ENCODE assay signal across 32 cellular contexts in the genomic region with DNA sequence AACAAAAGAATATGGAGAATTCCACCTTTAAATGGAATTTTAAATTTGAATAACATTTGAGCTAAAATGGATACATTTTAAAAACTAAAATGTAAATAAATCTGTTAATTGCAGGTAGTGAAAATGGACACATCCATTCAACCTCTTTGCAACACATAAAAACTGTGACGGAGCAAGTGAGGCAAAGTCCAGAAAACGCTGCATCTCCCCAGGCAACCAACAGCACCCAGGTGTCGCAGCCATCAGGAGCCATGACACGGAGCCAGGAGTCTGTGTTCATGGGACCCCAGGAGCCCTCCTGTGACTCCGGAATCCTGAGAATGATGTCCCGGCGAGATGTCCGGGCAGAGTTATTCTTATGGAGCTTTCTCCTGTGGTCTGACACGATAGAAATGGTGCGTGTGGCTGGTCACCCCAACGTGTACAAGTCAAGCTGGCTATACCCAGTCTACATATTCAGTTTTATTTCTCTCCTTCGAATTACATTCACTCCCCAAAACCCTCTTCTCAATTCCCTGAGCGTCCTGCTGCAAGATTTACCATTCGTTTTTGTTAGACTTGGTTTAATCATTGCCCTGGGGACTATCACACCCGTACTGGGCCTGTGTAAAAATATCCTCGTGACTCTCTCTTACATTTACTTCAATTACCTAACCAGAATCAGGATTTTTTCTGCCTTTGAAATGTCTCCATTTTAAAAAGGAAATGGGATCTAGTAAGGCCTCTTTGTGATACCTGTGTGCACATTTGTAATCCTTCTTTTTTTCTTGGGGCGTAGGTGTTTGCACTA. TPM values are rescaled to one million over a fixed set of nuclear protein-coding genes. Genes with fewer than 3 reads are reported as not detected.
"Had no signal": no experiment of that assay in that cellular context is flagged by ENCODE, and none has a peak within 500 bp of the region (broad histone marks: within the 10 kb centered on the region; RNA-seq: fewer than 3 reads in every experiment).

No MANE protein-coding gene starts in this region.

- ATAC-seq: activated CD8-positive, alpha-beta T cell treated with anti-CD3 and anti-CD28 coated beads for 36 hours; activated T-cell treated with anti-CD3 and anti-CD28 coated beads, Interleukin-2, amount 50 U/mL, for 72 hours; activated T-helper 17 cell treated with anti-CD3 and anti-CD28 coated beads, Interleukin-2, amount 50 U/mL, for 72 hours; PC-3 had no signal

- H3K9me2 ChIP-seq: SK-N-SH had no signal

- H3K27me3 Mint-ChIP-seq: activated CD4-positive, alpha-beta T cell treated with anti-CD3 and anti-CD28 coated beads, Interleukin-2, amount 10 ng/mL, durations not matched to agents 24 days and 14 days; activated CD8-positive, alpha-beta T cell treated with anti-CD3 and anti-CD28 coated beads for 36 hours; activated naive CD4-positive, alpha-beta T cell treated with anti-CD3 and anti-CD28 coated beads, Interleukin-2, amount 50 U/mL, for 24 hours; activated naive CD8-positive, alpha-beta T cell treated with anti-CD3 and anti-CD28 coated beads, Interleukin-2, amount 10 ng/mL, durations not matched to agents 7 days and 5 days; activated T-helper 17 cell treated with anti-CD3 and anti-CD28 coated beads, Interleukin-2, amount 50 U/mL, for 72 hours had no signal

- H3K4me3 Mint-ChIP-seq: activated CD4-positive, alpha-beta T cell treated with anti-CD3 and anti-CD28 coated beads, Interleukin-2, amount 10 ng/mL, durations not matched to agents 24 days and 14 days; activated CD8-positive, alpha-beta T cell treated with anti-CD3 and anti-CD28 coated beads for 36 hours; activated naive CD4-positive, alpha-beta T cell treated with anti-CD3 and anti-CD28 coated beads, Interleukin-2, amount 50 U/mL, for 24 hours; activated naive CD8-positive, alpha-beta T cell treated with anti-CD3 and anti-CD28 coated beads, Interleukin-2, amount 10 ng/mL, durations not matched to agents 7 days and 5 days; activated T-cell treated with anti-CD3 and anti-CD28 coated beads, Interleukin-2, amount 50 U/mL, for 72 hours; activated T-helper 17 cell treated with anti-CD3 and anti-CD28 coated beads, Interleukin-2, amount 50 U/mL, for 72 hours; T-helper 1 cell treated with Interleukin-12 subunit alpha and Interleukin-12 subunit beta and Interleukin-4 antibody, amounts not matched to agents 30 μg/mL and 1 μg/mL, for 36 hours; T-helper 2 cell treated with Interferon-gamma antibody and Interleukin-4, amounts not matched to agents 5 μg/mL and 100 μg/mL, for 36 hours had no signal

- H3K27ac Mint-ChIP-seq: activated CD4-positive, alpha-beta T cell treated with anti-CD3 and anti-CD28 coated beads, Interleukin-2, amount 10 ng/mL, durations not matched to agents 24 days and 14 days; activated CD8-positive, alpha-beta T cell treated with anti-CD3 and anti-CD28 coated beads for 36 hours; activated naive CD4-positive, alpha-beta T cell treated with anti-CD3 and anti-CD28 coated beads, Interleukin-2, amount 50 U/mL, for 24 hours; activated naive CD8-positive, alpha-beta T cell treated with anti-CD3 and anti-CD28 coated beads, Interleukin-2, amount 10 ng/mL, durations not matched to agents 7 days and 5 days; activated T-cell treated with anti-CD3 and anti-CD28 coated beads, Interleukin-2, amount 50 U/mL, for 72 hours; activated T-helper 17 cell treated with anti-CD3 and anti-CD28 coated beads, Interleukin-2, amount 50 U/mL, for 72 hours; T-helper 1 cell treated with Interleukin-12 subunit alpha and Interleukin-12 subunit beta and Interleukin-4 antibody, amounts not matched to agents 30 μg/mL and 1 μg/mL, for 36 hours; T-helper 2 cell treated with Interferon-gamma antibody and Interleukin-4, amounts not matched to agents 5 μg/mL and 100 μg/mL, for 36 hours had no signal

- H3K36me3 ChIP-seq: ascending aorta, cardiac muscle cell, MG63, Peyer's patch, SJSA1 had no signal

- H3K36me3 Mint-ChIP-seq: activated naive CD4-positive, alpha-beta T cell treated with anti-CD3 and anti-CD28 coated beads, Interleukin-2, amount 50 U/mL, for 24 hours; activated naive CD8-positive, alpha-beta T cell treated with anti-CD3 and anti-CD28 coated beads, Interleukin-2, amount 10 ng/mL, durations not matched to agents 7 days and 5 days had no signal

- H3K27me3 ChIP-seq: ascending aorta, cardiac muscle cell, MG63, Peyer's patch, SJSA1 had no signal

- H3K4me1 ChIP-seq: ascending aorta had no signal

- H3K9me3 ChIP-seq: ascending aorta, MG63, Peyer's patch, SJSA1, SK-N-SH had no signal

- H3K9ac ChIP-seq: SK-N-SH had no signal

- DNase-seq: activated CD4-positive, alpha-beta T cell treated with anti-CD3 and anti-CD28 coated beads, Interleukin-2, amount 10 ng/mL, durations not matched to agents 24 days and 14 days; activated CD4-positive, alpha-beta T cell treated with anti-CD3 and anti-CD28 coated beads, Interleukin-2, amount 50 U/mL, for 4 hours; activated CD8-positive, alpha-beta T cell treated with anti-CD3 and anti-CD28 coated beads for 36 hours; activated effector memory CD4-positive, alpha-beta T cell treated with anti-CD3 and anti-CD28 coated beads, Interleukin-2, amount 50 U/mL, for 16 hours; activated naive CD4-positive, alpha-beta T cell treated with Interleukin-2 at 50 U/mL for 16 hours; activated naive CD8-positive, alpha-beta T cell treated with anti-CD3 and anti-CD28 coated beads, Interleukin-2, amount 10 ng/mL, durations not matched to agents 7 days and 5 days; activated T-cell treated with anti-CD3 and anti-CD28 coated beads, Interleukin-2, amount 50 U/mL, for 1 hour; activated T-cell treated with anti-CD3 and anti-CD28 coated beads, Interleukin-2, amount 50 U/mL, for 72 hours; amygdala; Kasumi-1; KG1; MG63; NCI-H1048; NCI-H1436 treated with DMSO at 0.1 percent for 48 hours; NCI-H1694 treated with DMSO at 0.1 percent for 48 hours; NCI-H2029; NCI-H345; NCI-H524 treated with DMSO at 0.1 percent for 48 hours; NCI-H748 treated with DMSO at 0.1 percent for 48 hours; NK-92 treated with Interleukin-12 subunit alpha and Interleukin-12 subunit beta, amount 100 ng/mL, for 24 hours; PC-3; Peyer's patch; RPMI8226; SHP77 treated with DMSO at 0.1 percent for 48 hours; SK-N-SH had no signal

- H3K4me2 ChIP-seq: SK-N-SH had no signal

- H3K4me1 Mint-ChIP-seq: activated CD4-positive, alpha-beta T cell treated with anti-CD3 and anti-CD28 coated beads, Interleukin-2, amount 10 ng/mL, durations not matched to agents 24 days and 14 days; activated T-helper 17 cell treated with anti-CD3 and anti-CD28 coated beads, Interleukin-2, amount 50 U/mL, for 72 hours had no signal

- H3K27ac ChIP-seq: ascending aorta, cardiac muscle cell, SJSA1 had no signal

- H3K9me3 Mint-ChIP-seq: activated CD4-positive, alpha-beta T cell treated with anti-CD3 and anti-CD28 coated beads, Interleukin-2, amount 10 ng/mL, durations not matched to agents 24 days and 14 days; activated CD8-positive, alpha-beta T cell treated with anti-CD3 and anti-CD28 coated beads for 36 hours; activated naive CD4-positive, alpha-beta T cell treated with anti-CD3 and anti-CD28 coated beads, Interleukin-2, amount 50 U/mL, for 24 hours; activated naive CD8-positive, alpha-beta T cell treated with anti-CD3 and anti-CD28 coated beads, Interleukin-2, amount 10 ng/mL, durations not matched to agents 7 days and 5 days; activated T-cell treated with anti-CD3 and anti-CD28 coated beads, Interleukin-2, amount 50 U/mL, for 72 hours; activated T-helper 17 cell treated with anti-CD3 and anti-CD28 coated beads, Interleukin-2, amount 50 U/mL, for 72 hours; T-helper 1 cell treated with Interleukin-12 subunit alpha and Interleukin-12 subunit beta and Interleukin-4 antibody, amounts not matched to agents 30 μg/mL and 1 μg/mL, for 36 hours; T-helper 2 cell treated with Interferon-gamma antibody and Interleukin-4, amounts not matched to agents 5 μg/mL and 100 μg/mL, for 36 hours had no signal

- H3K4me3 ChIP-seq: ascending aorta, cardiac muscle cell, MG63, Peyer's patch, SJSA1 had no signal

RNA-seq across cellular contexts. Expression of a gene that starts 13.1 kb away (rescaled TPM):
- total RNA-seq: activated CD4-positive, alpha-beta T cell treated with anti-CD3 and anti-CD28 coated beads, Interleukin-2, amount 10 ng/mL, durations not matched to agents 24 days and 14 days; activated CD8-positive, alpha-beta T cell treated with anti-CD3 and anti-CD28 coated beads for 36 hours; PC-3; SJSA1 had no signal
- polyA plus RNA-seq: SK-N-SH had no signal

RNA-seq across cellular contexts. Expression of a gene that starts 44.0 kb away (rescaled TPM):
- total RNA-seq: ascending aorta, cardiac muscle cell had no signal
